16 cellular contexts compared by ENCODE assay signal in genomic region chr2:33509908-33510588, GRCh38.
"Had no signal": no experiment of that assay in that cellular context is flagged by ENCODE, and none has a peak within 500 bp of the region (broad histone marks: within the 10 kb centered on the region; RNA-seq: fewer than 3 reads in every experiment).

No MANE protein-coding gene starts in this region.

- H3K27ac Mint-ChIP-seq: activated CD4-positive, alpha-beta T cell treated with anti-CD3 and anti-CD28 coated beads for 36 hours; activated CD8-positive, alpha-beta T cell treated with anti-CD3 and anti-CD28 coated beads, Interleukin-2, amount 10 ng/mL, durations not matched to agents 7 days and 5 days had no signal

- ATAC-seq: activated CD4-positive, alpha-beta T cell treated with anti-CD3 and anti-CD28 coated beads for 36 hours; activated CD8-positive, alpha-beta T cell treated with anti-CD3 and anti-CD28 coated beads, Interleukin-2, amount 10 ng/mL, durations not matched to agents 7 days and 5 days; left colon had no signal

- H3K9me3 ChIP-seq: ascending aorta, ovary, stomach, tibial artery, uterus had no signal

- H3K4me3 ChIP-seq: ascending aorta, coronary artery, ovary, stomach, tibial artery, uterus had no signal

- H3K27me3 Mint-ChIP-seq: activated CD4-positive, alpha-beta T cell treated with anti-CD3 and anti-CD28 coated beads for 36 hours had no signal

- H3K36me3 ChIP-seq: ascending aorta, ovary, tibial artery, uterus had no signal

- H3K27ac ChIP-seq: ascending aorta, coronary artery, ovary, stomach, tibial artery, uterus, VCaP had no signal

- H3K4me1 ChIP-seq: ascending aorta, stomach, tibial artery, uterus had no signal

- H3K4me3 Mint-ChIP-seq: activated CD4-positive, alpha-beta T cell treated with anti-CD3 and anti-CD28 coated beads for 36 hours; activated CD8-positive, alpha-beta T cell treated with anti-CD3 and anti-CD28 coated beads, Interleukin-2, amount 10 ng/mL, durations not matched to agents 7 days and 5 days; neural crest cell had no signal

- H3K4me1 Mint-ChIP-seq: activated CD4-positive, alpha-beta T cell treated with anti-CD3 and anti-CD28 coated beads for 36 hours had no signal

- H3K27me3 ChIP-seq: ascending aorta, ovary, stomach, tibial artery, uterus had no signal

- DNase-seq: activated CD4-positive, alpha-beta T cell treated with anti-CD3 and anti-CD28 coated beads for 36 hours; activated CD8-positive, alpha-beta memory T cell treated with anti-CD3 and anti-CD28 coated beads, Interleukin-2, amount 50 U/mL, for 48 hours; activated CD8-positive, alpha-beta T cell treated with anti-CD3 and anti-CD28 coated beads, Interleukin-2, amount 10 ng/mL, durations not matched to agents 7 days and 5 days; activated naive CD4-positive, alpha-beta T cell; effector memory CD4-positive, alpha-beta T cell; left colon; ovary; stimulated activated CD4-positive, alpha-beta T cell treated with anti-CD3 and anti-CD28 coated beads, Interleukin-2, amount 100 ng/mL, for 48 hours; stomach; T-helper 9 cell; tibial artery; uterus had no signal
